18 cellular contexts compared by ENCODE assay signal in genomic region chr2:207491086-207491485, GRCh38.
"Had no signal": no experiment of that assay in that cellular context is flagged by ENCODE, and none has a peak within 500 bp of the region (broad histone marks: within the 10 kb centered on the region; RNA-seq: fewer than 3 reads in every experiment).

No MANE protein-coding gene starts in this region.

- ATAC-seq: activated naive CD4-positive, alpha-beta T cell treated with anti-CD3 and anti-CD28 coated beads, Interleukin-2, amount 50 U/mL, for 72 hours; activated T-cell treated with anti-CD3 and anti-CD28 coated beads, Interleukin-2, amount 50 U/mL, for 72 hours; esophagus mucosa; left colon; naive thymus-derived CD4-positive, alpha-beta T cell had no signal

- FAIRE-seq: endometrium had no signal

- H3K27me3 ChIP-seq: colonic mucosa, suprapubic skin, upper lobe of left lung had no signal

- H3K9ac ChIP-seq: parathyroid adenoma had no signal

- H3K79me2 ChIP-seq: parathyroid adenoma had no signal

- H2AFZ ChIP-seq: parathyroid adenoma had no signal

- DNase-seq: activated B cell treated with CpG ODN at 0.5 μM for 24 hours; activated CD4-positive, alpha-beta T cell treated with anti-CD3 and anti-CD28 coated beads, Interleukin-2, amount 10 ng/mL, durations not matched to agents 7 days and 5 days; activated CD8-positive, alpha-beta memory T cell treated with anti-CD3 and anti-CD28 coated beads, Interleukin-2, amount 50 U/mL, for 48 hours; activated gamma-delta T cell; activated T-cell treated with anti-CD3 and anti-CD28 coated beads, Interleukin-2, amount 50 U/mL, for 72 hours; central memory CD4-positive, alpha-beta T cell; colonic mucosa; left colon; mammary epithelial cell; naive thymus-derived CD4-positive, alpha-beta T cell; T-helper 2 cell; upper lobe of left lung had no signal

- H3K4me3 ChIP-seq: colonic mucosa, skin epidermis, suprapubic skin, upper lobe of left lung had no signal

- H3K36me3 ChIP-seq: colonic mucosa, suprapubic skin, upper lobe of left lung had no signal

- H3K27ac ChIP-seq: colonic mucosa, parathyroid adenoma, skin epidermis, suprapubic skin, upper lobe of left lung had no signal

- H3K4me1 ChIP-seq: colonic mucosa, parathyroid adenoma, suprapubic skin, upper lobe of left lung had no signal

- H3K9me3 ChIP-seq: colonic mucosa, suprapubic skin, upper lobe of left lung had no signal
